28 cellular contexts compared by ENCODE assay signal in the genomic region with DNA sequence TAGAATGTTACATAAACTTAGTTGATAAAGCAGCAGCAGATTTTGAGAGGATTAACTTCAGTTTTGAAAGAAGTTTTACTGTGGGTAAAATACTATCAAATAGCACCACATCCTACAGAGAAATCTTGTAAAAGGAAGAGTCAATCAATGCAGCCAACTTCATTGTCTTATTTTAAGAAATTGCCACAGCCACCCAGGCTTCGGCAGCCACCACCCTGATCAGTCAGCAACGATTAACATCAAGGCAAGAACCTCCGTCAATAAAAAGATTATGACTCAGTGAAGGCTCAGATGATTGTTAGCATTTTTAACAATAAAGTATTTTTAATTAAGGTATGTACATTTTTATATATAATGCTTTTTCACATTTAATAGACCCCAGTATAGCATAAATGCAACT.
"Had no signal": no experiment of that assay in that cellular context is flagged by ENCODE, and none has a peak within 500 bp of the region (broad histone marks: within the 10 kb centered on the region; RNA-seq: fewer than 3 reads in every experiment).

No MANE protein-coding gene starts in this region.

- H3K4me1 ChIP-seq: stomach, suprapubic skin, testis, thyroid gland, tibial artery, tibial nerve, transverse colon, upper lobe of left lung, upper lobe of right lung, uterus, vagina had no signal

- H3K4me3 Mint-ChIP-seq: stimulated activated effector memory CD8-positive, alpha-beta T cell treated with anti-CD3 and anti-CD28 coated beads, Interleukin-12 subunit alpha, Interleukin-12 subunit beta, amount 100 ng/mL, for 72 hours; stimulated activated memory B cell treated with anti-CD40 and anti-IgM and Interleukin-4, amounts not matched to agents 10 μg/mL and 1 μg/mL and 100 μg/mL, for 72 hours; stimulated activated naive B cell treated with anti-CD40 and anti-IgM and Interleukin-4, amounts not matched to agents 10 μg/mL and 1 μg/mL and 100 μg/mL, for 72 hours; stimulated activated naive CD8-positive, alpha-beta T cell treated with anti-CD3 and anti-CD28 coated beads, Interleukin-15, amount 100 ng/mL, for 72 hours; stimulated activated naive CD8-positive, alpha-beta T cell treated with anti-CD3 and anti-CD28 coated beads, Interleukin-15, Interleukin-2, amounts not matched to agents 100 ng/mL and 50 ng/mL, for 24 hours; type B pancreatic cell had no signal

- DNase-seq: stimulated activated CD4-positive, alpha-beta T cell treated with anti-CD3 and anti-CD28 coated beads, Interleukin-2, amount 100 ng/mL, for 48 hours; stimulated activated CD4-positive, alpha-beta T cell treated with anti-CD3 and anti-CD28 coated beads, Interleukin-4, amount 100 ng/mL, for 1 hour; stimulated activated CD4-positive, alpha-beta T cell treated with anti-CD3 and anti-CD28 coated beads, Interleukin-4, amount 100 ng/mL, for 24 hours; stimulated activated CD4-positive, alpha-beta T cell treated with anti-CD3 and anti-CD28 coated beads, Interleukin-4, amount 100 ng/mL, for 4 hours; stimulated activated CD8-positive, alpha-beta memory T cell treated with anti-CD3 and anti-CD28 coated beads, Interleukin-4, amount 100 ng/mL, for 48 hours; stimulated activated naive B cell treated with anti-CD40 and anti-IgM and Interleukin-4, amounts not matched to agents 10 μg/mL and 1 μg/mL and 100 μg/mL, for 72 hours; stimulated activated naive CD4-positive, alpha-beta T cell; stimulated activated naive CD4-positive, alpha-beta T cell treated with Interleukin-2 at 50 U/mL for 16 hours; stimulated activated naive CD8-positive, alpha-beta T cell treated with anti-CD3 and anti-CD28 coated beads, Interleukin-15, amount 100 ng/mL, for 72 hours; stimulated activated naive CD8-positive, alpha-beta T cell treated with anti-CD3 and anti-CD28 coated beads, Interleukin-15, Interleukin-2, amounts not matched to agents 100 U/mL and 50 U/mL, for 24 hours; stomach; substantia nigra; testis; thyroid gland; tibial artery; transverse colon; trophoblast cell; upper lobe of left lung; upper lobe of right lung; uterus had no signal

- H3K4me1 Mint-ChIP-seq: stimulated activated effector memory CD8-positive, alpha-beta T cell treated with anti-CD3 and anti-CD28 coated beads, Interleukin-12 subunit alpha, Interleukin-12 subunit beta, amount 100 ng/mL, for 72 hours; stimulated activated memory B cell treated with anti-CD40 and anti-IgM and Interleukin-4, amounts not matched to agents 10 μg/mL and 1 μg/mL and 100 μg/mL, for 72 hours; stimulated activated naive B cell treated with anti-CD40 and anti-IgM and Interleukin-4, amounts not matched to agents 10 μg/mL and 1 μg/mL and 100 μg/mL, for 72 hours; stimulated activated naive CD8-positive, alpha-beta T cell treated with anti-CD3 and anti-CD28 coated beads, Interleukin-15, amount 100 ng/mL, for 72 hours had no signal

- H3K4me3 ChIP-seq: stomach, suprapubic skin, testis, thoracic aorta, thyroid gland, tibial artery, tibial nerve, transverse colon, upper lobe of left lung, upper lobe of right lung, uterus, vagina had no signal

- H3K27ac Mint-ChIP-seq: stimulated activated effector memory CD8-positive, alpha-beta T cell treated with anti-CD3 and anti-CD28 coated beads, Interleukin-12 subunit alpha, Interleukin-12 subunit beta, amount 100 ng/mL, for 72 hours; stimulated activated memory B cell treated with anti-CD40 and anti-IgM and Interleukin-4, amounts not matched to agents 10 μg/mL and 1 μg/mL and 100 μg/mL, for 72 hours; stimulated activated naive B cell treated with anti-CD40 and anti-IgM and Interleukin-4, amounts not matched to agents 10 μg/mL and 1 μg/mL and 100 μg/mL, for 72 hours; stimulated activated naive CD8-positive, alpha-beta T cell treated with anti-CD3 and anti-CD28 coated beads, Interleukin-15, amount 100 ng/mL, for 72 hours; stimulated activated naive CD8-positive, alpha-beta T cell treated with anti-CD3 and anti-CD28 coated beads, Interleukin-15, Interleukin-2, amounts not matched to agents 100 ng/mL and 50 ng/mL, for 24 hours; type B pancreatic cell had no signal

- H3K27me3 ChIP-seq: stomach, suprapubic skin, testis, thyroid gland, tibial artery, tibial nerve, transverse colon, upper lobe of left lung, upper lobe of right lung, uterus, vagina had no signal

- H3K9me3 Mint-ChIP-seq: stimulated activated effector memory CD8-positive, alpha-beta T cell treated with anti-CD3 and anti-CD28 coated beads, Interleukin-12 subunit alpha, Interleukin-12 subunit beta, amount 100 ng/mL, for 72 hours; stimulated activated memory B cell treated with anti-CD40 and anti-IgM and Interleukin-4, amounts not matched to agents 10 μg/mL and 1 μg/mL and 100 μg/mL, for 72 hours; stimulated activated naive CD8-positive, alpha-beta T cell treated with anti-CD3 and anti-CD28 coated beads, Interleukin-15, amount 100 ng/mL, for 72 hours had no signal

- H3K36me3 ChIP-seq: stomach, suprapubic skin, thoracic aorta, thyroid gland, tibial artery, tibial nerve, transverse colon, upper lobe of left lung, upper lobe of right lung, uterus, vagina had no signal

- H3K27ac ChIP-seq: stomach, suprapubic skin, testis, thoracic aorta, thyroid gland, tibial artery, tibial nerve, transverse colon, upper lobe of left lung, upper lobe of right lung, uterus, vagina had no signal

- ATAC-seq: stimulated activated effector memory CD8-positive, alpha-beta T cell treated with anti-CD3 and anti-CD28 coated beads, Interleukin-12 subunit alpha, Interleukin-12 subunit beta, amount 100 ng/mL, for 72 hours; stimulated activated memory B cell treated with anti-CD40 and anti-IgM and Interleukin-4, amounts not matched to agents 10 μg/mL and 1 μg/mL and 100 μg/mL, for 72 hours; stimulated activated naive B cell treated with anti-CD40 and anti-IgM and Interleukin-4, amounts not matched to agents 10 μg/mL and 1 μg/mL and 100 μg/mL, for 72 hours; stimulated activated naive CD8-positive, alpha-beta T cell treated with anti-CD3 and anti-CD28 coated beads, Interleukin-15, amount 100 ng/mL, for 72 hours; stimulated activated naive CD8-positive, alpha-beta T cell treated with anti-CD3 and anti-CD28 coated beads, Interleukin-15, Interleukin-2, amounts not matched to agents 100 U/mL and 50 U/mL, for 24 hours; upper lobe of right lung had no signal

- H3K36me3 Mint-ChIP-seq: stimulated activated effector memory CD8-positive, alpha-beta T cell treated with anti-CD3 and anti-CD28 coated beads, Interleukin-12 subunit alpha, Interleukin-12 subunit beta, amount 100 ng/mL, for 72 hours; stimulated activated memory B cell treated with anti-CD40 and anti-IgM and Interleukin-4, amounts not matched to agents 10 μg/mL and 1 μg/mL and 100 μg/mL, for 72 hours; type B pancreatic cell had no signal

- H3K9me3 ChIP-seq: suprapubic skin, testis, thoracic aorta, thyroid gland, transverse colon, upper lobe of left lung, upper lobe of right lung, vagina had no signal

- H3K27me3 Mint-ChIP-seq: stimulated activated memory B cell treated with anti-CD40 and anti-IgM and Interleukin-4, amounts not matched to agents 10 μg/mL and 1 μg/mL and 100 μg/mL, for 72 hours; stimulated activated naive B cell treated with anti-CD40 and anti-IgM and Interleukin-4, amounts not matched to agents 10 μg/mL and 1 μg/mL and 100 μg/mL, for 72 hours; type B pancreatic cell had no signal
